In the genomic region with DNA sequence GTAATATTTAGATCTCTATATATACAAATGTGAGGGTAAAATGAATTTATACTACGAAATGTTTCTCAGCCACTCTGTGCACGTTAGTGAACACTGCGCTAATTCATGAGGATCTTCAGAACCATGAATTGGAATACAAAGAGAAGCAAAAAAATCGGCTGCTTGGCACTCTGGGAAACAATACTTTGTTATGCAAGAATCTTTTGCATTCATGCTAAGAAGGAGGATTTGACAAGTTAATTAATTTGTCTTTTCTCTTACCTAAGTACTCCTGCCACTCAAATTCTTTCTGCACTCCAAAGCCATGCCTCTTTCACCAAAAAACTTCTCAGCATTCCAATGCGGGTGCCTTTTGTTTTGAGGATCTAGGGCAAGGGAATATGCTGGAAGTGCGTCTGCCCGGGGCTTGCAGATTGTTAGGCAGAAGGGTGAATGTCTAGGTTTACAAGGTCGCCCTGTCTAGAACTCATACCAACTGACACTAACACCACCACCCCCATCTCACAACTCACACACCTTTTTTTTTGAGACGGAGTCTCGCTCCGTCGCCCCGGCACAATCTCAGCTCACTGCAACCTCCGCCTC, we compare ENCODE assay signal across 28 cellular contexts. TPM values are rescaled to one million over a fixed set of nuclear protein-coding genes. Genes with fewer than 3 reads are reported as not detected.
"Had no signal": no experiment of that assay in that cellular context is flagged by ENCODE, and none has a peak within 500 bp of the region (broad histone marks: within the 10 kb centered on the region; RNA-seq: fewer than 3 reads in every experiment).

No MANE protein-coding gene starts in this region.

- H3K9me3 Mint-ChIP-seq: activated naive CD4-positive, alpha-beta T cell treated with anti-CD3 and anti-CD28 coated beads, Interleukin-2, amount 50 U/mL, for 24 hours; memory B cell; stimulated activated naive CD8-positive, alpha-beta T cell treated with anti-CD3 and anti-CD28 coated beads, Interleukin-15, Interleukin-2, amounts not matched to agents 100 ng/mL and 50 ng/mL, for 24 hours had no signal

- H3K27ac Mint-ChIP-seq: activated naive CD4-positive, alpha-beta T cell treated with anti-CD3 and anti-CD28 coated beads, Interleukin-2, amount 50 U/mL, for 24 hours; memory B cell; progenitor cell of endocrine pancreas; stimulated activated naive CD8-positive, alpha-beta T cell treated with anti-CD3 and anti-CD28 coated beads, Interleukin-15, Interleukin-2, amounts not matched to agents 100 ng/mL and 50 ng/mL, for 24 hours had no signal

- H3K36me3 Mint-ChIP-seq: activated naive CD4-positive, alpha-beta T cell treated with anti-CD3 and anti-CD28 coated beads, Interleukin-2, amount 50 U/mL, for 24 hours; memory B cell had no signal

- H3K4me3 Mint-ChIP-seq: activated naive CD4-positive, alpha-beta T cell treated with anti-CD3 and anti-CD28 coated beads, Interleukin-2, amount 50 U/mL, for 24 hours; memory B cell; stimulated activated naive CD8-positive, alpha-beta T cell treated with anti-CD3 and anti-CD28 coated beads, Interleukin-15, Interleukin-2, amounts not matched to agents 100 ng/mL and 50 ng/mL, for 24 hours had no signal

- H3K36me3 ChIP-seq: adrenal gland, ascending aorta, heart left ventricle, tibial artery had no signal

- H3K4me3 ChIP-seq: adrenal gland, ascending aorta, coronary artery, heart left ventricle, mucosa of descending colon, tibial artery had no signal

- H3K9me3 ChIP-seq: adrenal gland, ascending aorta, heart left ventricle, mucosa of descending colon, tibial artery had no signal

- H3K27me3 ChIP-seq: adrenal gland, ascending aorta, heart left ventricle, tibial artery had no signal

- ATAC-seq: heart left ventricle, left cardiac atrium, mucosa of descending colon, right cardiac atrium had no signal

- H3K4me1 ChIP-seq: adrenal gland had no signal

- H3K27ac ChIP-seq: adrenal gland, ascending aorta, coronary artery, heart left ventricle, tibial artery had no signal

- H3K27me3 Mint-ChIP-seq: activated naive CD4-positive, alpha-beta T cell treated with anti-CD3 and anti-CD28 coated beads, Interleukin-2, amount 50 U/mL, for 24 hours; memory B cell; progenitor cell of endocrine pancreas; stimulated activated naive CD8-positive, alpha-beta T cell treated with anti-CD3 and anti-CD28 coated beads, Interleukin-15, Interleukin-2, amounts not matched to agents 100 ng/mL and 50 ng/mL, for 24 hours had no signal

- DNase-seq: activated CD4-positive, alpha-beta T cell treated with anti-CD3 and anti-CD28 coated beads, Interleukin-2, amount 50 U/mL, for 1 hour; activated CD4-positive, CD25-positive, alpha-beta regulatory T cell treated with anti-CD3 and anti-CD28 coated beads, Interleukin-2, amount 50 U/mL, for 72 hours; activated gamma-delta T cell treated with Interleukin-2 at 50 U/mL for 16 hours; activated T-cell treated with anti-CD3 and anti-CD28 coated beads, Interleukin-2, amount 50 U/mL, for 1 hour; adrenal gland; cerebellar nuclear complex; heart left ventricle; islet precursor cell; left cardiac atrium; mucosa of descending colon; right cardiac atrium; stimulated activated CD4-positive, alpha-beta T cell treated with anti-CD3 and anti-CD28 coated beads, Interleukin-12 subunit alpha, Interleukin-12 subunit beta, amount 100 ng/mL, for 4 hours; stimulated activated CD4-positive, alpha-beta T cell treated with anti-CD3 and anti-CD28 coated beads, Interleukin-4, amount 100 ng/mL, for 4 hours; tibial artery had no signal

RNA-seq across cellular contexts. Expression of a gene that starts 16.9 kb away (rescaled TPM):
- total RNA-seq: adrenal gland; ascending aorta; bronchial epithelial cell; epithelial cell of proximal tubule; fibroblast of villous mesenchyme; heart left ventricle; left cardiac atrium; lower leg skin; mucosa of descending colon; osteoblast; progenitor cell of endocrine pancreas; right cardiac atrium; skeletal muscle tissue; T-helper 2 cell treated with Interferon-gamma antibody and Interleukin-4, amounts not matched to agents 100 ng/mL and 5 ng/mL, for 36 hours; urinary bladder had no signal
